Comparison of ENCODE assay signal across 10 cellular contexts in the genomic region with DNA sequence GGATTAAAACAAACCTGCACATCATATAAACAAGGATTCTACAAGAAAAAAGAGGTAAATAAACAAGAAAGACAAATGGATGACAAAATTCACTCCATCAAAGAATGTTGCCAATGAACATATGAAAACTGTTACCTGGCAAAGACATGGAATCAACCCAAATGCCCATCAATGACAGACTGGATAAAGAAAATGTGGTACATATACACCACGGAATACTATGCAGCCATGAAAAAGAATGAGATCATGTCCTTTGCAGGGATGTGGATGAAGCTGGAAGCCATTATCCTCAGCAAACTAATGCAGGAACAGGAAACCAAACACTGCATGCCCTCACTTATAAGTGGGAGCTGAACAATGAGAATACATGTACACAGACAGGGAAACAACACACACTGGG. TPM values are rescaled to one million over a fixed set of nuclear protein-coding genes. Genes with fewer than 3 reads are reported as not detected.
"Had no signal": no experiment of that assay in that cellular context is flagged by ENCODE, and none has a peak within 500 bp of the region (broad histone marks: within the 10 kb centered on the region; RNA-seq: fewer than 3 reads in every experiment).

No MANE protein-coding gene starts in this region.

RNA-seq across cellular contexts. Expression of a gene that starts 4.6 kb away (rescaled TPM):
- total RNA-seq: OCI-LY7, PC-3, PC-9, Peyer's patch, Right ventricle myocardium inferior, Right ventricle myocardium superior, RPMI7951, SJSA1, SK-MEL-5 had no signal
- polyA plus RNA-seq: SK-N-SH had no signal
